In the genomic region with DNA sequence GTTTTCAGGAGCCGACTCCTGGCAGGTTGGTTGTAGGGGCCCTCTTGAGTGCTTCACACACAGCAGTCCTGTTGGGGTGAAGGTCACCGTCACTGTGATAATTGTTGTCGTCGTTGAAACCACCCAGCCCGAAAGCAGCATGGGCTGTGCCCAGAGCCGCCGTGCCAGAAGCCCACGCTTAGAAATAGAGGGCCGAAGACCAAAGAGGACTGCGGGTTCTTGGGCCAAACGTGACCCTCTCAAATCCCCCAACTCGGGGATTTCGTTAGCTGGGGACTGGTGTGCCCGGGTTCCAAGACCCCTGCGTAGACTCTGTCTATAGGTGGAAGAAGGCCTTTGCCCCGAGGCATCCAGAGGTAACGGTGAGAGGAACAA, we compare ENCODE assay signal across 9 cellular contexts. TPM values are rescaled to one million over a fixed set of nuclear protein-coding genes. Genes with fewer than 3 reads are reported as not detected.
A peak's percentile ranks its signal among the peaks of the same experiment; 100 is the strongest.
DNase-seq lines count a peak whose midpoint lies in the region; ATAC-seq and TF ChIP-seq lines count a peak whose summit lies in the region.
"Had no signal": no experiment of that assay in that cellular context is flagged by ENCODE, and none has a peak within 500 bp of the region (broad histone marks: within the 10 kb centered on the region; RNA-seq: fewer than 3 reads in every experiment).

No MANE protein-coding gene starts in this region.

- no peak overlapping the region for H4K5ac ChIP-seq in H9 (ENCODE audit: insufficient read length, low read depth, low read length)

- no peaks in the 10 kb centered on the region for H3K4me1 ChIP-seq in H9 (ENCODE audit: insufficient read depth, low read length)
- H3K4me1 ChIP-seq in skeletal muscle tissue (ENCODE audit: control insufficient read depth in 3 of 3, insufficient read depth in 3 of 3, low read length in 3 of 3) = peaks cover 5 to 20% (median 8%) of the 10 kb centered on the region in 3 donors
- H3K4me1 ChIP-seq: foreskin keratinocyte had no signal

- no CpG with 5 or more reads among the region's 17 CpGs for WGBS in H9 (ENCODE audit: extremely low coverage, insufficient read length, low lambda C conversion rate)

- H3K4me3 ChIP-seq in iPS-18c (ENCODE audit: insufficient read depth, low read depth, low read length) (peak overlapping the region; percentile 98; the same call in 1 of the 2 replicates), skeletal muscle tissue (ENCODE audit: low read length in 3 of 3) (peak overlapping the region; percentile 89 to 92 (median 89))

- H3K18ac ChIP-seq in H9 (ENCODE audit: insufficient read length, low read depth, low read length) = no peak overlapping the region

- H3T11ph ChIP-seq in H9 (ENCODE audit: low read length) = no peak overlapping the region

- DNase-seq in H9 (no peak), activated B cell treated with CpG ODN at 0.5 μM for 24 hours (no peak), Kasumi-1 (lab: John Stamatoyannopoulos, UW) (no peak)
- DNase-seq in activated effector memory CD4-positive, alpha-beta T cell treated with Interleukin-2 at 50 U/mL for 16 hours = no peak

- no peak overlapping the region for H3K56ac ChIP-seq in H9 (ENCODE audit: insufficient read length, low read depth, low read length)

- no peaks in the 10 kb centered on the region for H3K36me3 ChIP-seq in skeletal muscle tissue (ENCODE audit: control insufficient read depth in 3 of 3, insufficient read depth in 3 of 3, low read length in 3 of 3)

- H3K9me3 Mint-ChIP-seq in H9 = no peaks in the 10 kb centered on the region
- H3K9me3 Mint-ChIP-seq in activated B cell treated with CpG ODN at 0.5 μM for 24 hours = no peaks in the 10 kb centered on the region

- CTCF ChIA-PET in activated B cell treated with CpG ODN at 0.5 μM for 24 hours (lab: Charles Lee) = interaction anchor here (0.5 to 5.5 kb wide), 8 partner anchors 10 to 420 kb away, joined by 3 to 80 read pairs (median 4); a partner anchor contains a TSS

- H3K27me3 ChIP-seq in H9 (ENCODE audit: insufficient read depth, low read length) = no peaks in the 10 kb centered on the region
- no peaks in the 10 kb centered on the region for H3K27me3 ChIP-seq in skeletal muscle tissue (ENCODE audit: control insufficient read depth in 3 of 3, insufficient read depth in 3 of 3, low read length in 3 of 3)
- H3K27me3 ChIP-seq: foreskin keratinocyte had no signal

- H3K14ac ChIP-seq in H9 (ENCODE audit: insufficient read depth, low read length) = no peak overlapping the region

- H2BK15ac ChIP-seq in H9 (ENCODE audit: low read depth, low read length) = no peak overlapping the region

- no peak overlapping the region for H2BK120ac ChIP-seq in H9 (ENCODE audit: low read depth, low read length, poor library complexity, severe bottlenecking)

- peak overlapping the region; percentile 39 for H3K4me2 ChIP-seq in H9 (ENCODE audit: insufficient read depth, insufficient read length, low read length)

- H2AK5ac ChIP-seq in H9 (ENCODE audit: insufficient read length, low read length) = no peak overlapping the region

- H3K4me1 Mint-ChIP-seq in H9 (peaks cover 12 to 15% of the 10 kb centered on the region in 2 experiments), activated B cell treated with CpG ODN at 0.5 μM for 24 hours (peaks cover 10% of the 10 kb centered on the region)

- no peaks in the 10 kb centered on the region for H3K79me2 ChIP-seq in H9 (ENCODE audit: insufficient read depth, low read length)

- intact Hi-C loops in activated B cell treated with CpG ODN at 0.5 μM for 24 hours (cut with micrococcal nuclease) = loop anchor here (2.0 to 10.0 kb wide), 3 partner anchors 423 to 1705 kb away; a partner anchor contains a TSS

- no peak overlapping the region for H2AFZ ChIP-seq in H9 (ENCODE audit: low read length)

- H3K27ac Mint-ChIP-seq in H9 = no peak overlapping the region
- H3K27ac Mint-ChIP-seq in activated B cell treated with CpG ODN at 0.5 μM for 24 hours = no peak overlapping the region

- ATAC-seq in activated B cell treated with CpG ODN at 0.5 μM for 24 hours (ENCODE audit: low read depth) = no peak
- ATAC-seq in HG03378 (IDR thresholded peaks at IDR 0.05; ENCODE audit: unreplicated experiment) = no peak
- no peak for ATAC-seq in GM19023 (IDR thresholded peaks at IDR 0.05; ENCODE audit: unreplicated experiment)

- no peak overlapping the region for H4K8ac ChIP-seq in H9 (replicated peaks; ENCODE audit: insufficient read length, low read depth, low read length)

- no peak overlapping the region for H2BK5ac ChIP-seq in H9 (ENCODE audit: insufficient read length, low read length)

- TF ChIP-seq CTCF in H9 (conservative IDR thresholded peaks at IDR 0.05) = no peak
- TF ChIP-seq CTCF in activated B cell treated with CpG ODN at 0.5 μM for 24 hours (IDR thresholded peaks at IDR 0.05) = no peak

- H4K20me1 ChIP-seq in H9 (ENCODE audit: control insufficient read depth, insufficient read depth, insufficient read length) = no peaks in the 10 kb centered on the region

- no peak overlapping the region for H4K91ac ChIP-seq in H9 (ENCODE audit: insufficient read length, low read depth, low read length)

- H2BK20ac ChIP-seq in H9 (ENCODE audit: low read depth, low read length, poor library complexity, severe bottlenecking) = no peak overlapping the region

- H3K9ac ChIP-seq in H9 (ENCODE audit: extremely low read depth, insufficient read length, low read length) (no peak overlapping the region), skeletal muscle tissue (ENCODE audit: low read depth in 1 of 3, low read length in 3 of 3) (peak overlapping the region; percentile 98 to 100 (median 99))

- H3K79me1 ChIP-seq in H9 (ENCODE audit: insufficient read depth, low read depth, low read length, poor library complexity, severe bottlenecking) = no peaks in the 10 kb centered on the region

- H3K27me3 Mint-ChIP-seq in H9 (ENCODE audit: low read depth) (peaks cover 43% of the 10 kb centered on the region), activated B cell treated with CpG ODN at 0.5 μM for 24 hours (peaks cover 8% of the 10 kb centered on the region)

- H3K4me3 Mint-ChIP-seq in H9 (peak overlapping the region; percentile 86 to 92), activated B cell treated with CpG ODN at 0.5 μM for 24 hours (peak overlapping the region; percentile 90)

- H3K27ac ChIP-seq in H9 (ENCODE audit: insufficient read length, low read depth, low read length) (no peak overlapping the region), skeletal muscle tissue (ENCODE audit: low read depth, low read length) (peak overlapping the region; percentile 98)

- H3K23me2 ChIP-seq in H9 (ENCODE audit: insufficient read length, low read depth, low read length, poor library complexity, severe bottlenecking) = no peaks in the 10 kb centered on the region

- H3K9me3 ChIP-seq in H9 (ENCODE audit: control insufficient read depth, low read depth, low read length) = no peaks in the 10 kb centered on the region
- no peaks in the 10 kb centered on the region for H3K9me3 ChIP-seq in iPS-18c (ENCODE audit: control insufficient read depth, insufficient read depth, low read length)
- H3K9me3 ChIP-seq in skeletal muscle tissue (ENCODE audit: control insufficient read depth in 3 of 3, low read length in 3 of 3) = no peaks in the 10 kb centered on the region

- POLR2A ChIA-PET in activated B cell treated with CpG ODN at 0.5 μM for 24 hours (lab: Charles Lee) = interaction anchor here (1.0 to 1.8 kb wide), 2 partner anchors 177 to 253 kb away, joined by 3 to 7 read pairs; a partner anchor contains a TSS

- H3K4ac ChIP-seq in H9 (ENCODE audit: low read depth, low read length) = no peak overlapping the region

- H2BK12ac ChIP-seq in H9 (ENCODE audit: insufficient read length, low read depth, low read length) = no peak overlapping the region

- H3K36me3 Mint-ChIP-seq in H9 (ENCODE audit: insufficient read depth in 1 of 3, low read depth in 3 of 3) (no peaks in the 10 kb centered on the region), activated B cell treated with CpG ODN at 0.5 μM for 24 hours (ENCODE audit: low read depth) (no peaks in the 10 kb centered on the region)

- H3K23ac ChIP-seq in H9 (ENCODE audit: insufficient read length, low read depth, low read length) = no peak overlapping the region

RNA-seq across cellular contexts. Expression of a gene that starts 7.5 kb away (rescaled TPM):
- total RNA-seq in H9 (2021) (2.6 and 2.9 TPM in 2 replicates), activated B cell treated with CpG ODN at 0.5 μM for 24 hours (1.6 TPM in 1 of 2 replicates, not detected in the other), skeletal muscle tissue (5.7 TPM)
